In genomic region chr20:54362283-54362682, GRCh38 we compare ENCODE assay signal across 15 cellular contexts.
DNase-seq lines count a peak whose midpoint lies in the region; TF ChIP-seq lines count a peak whose summit lies in the region.
"Had no signal": no experiment of that assay in that cellular context is flagged by ENCODE, and none has a peak within 500 bp of the region (broad histone marks: within the 10 kb centered on the region; RNA-seq: fewer than 3 reads in every experiment).

No MANE protein-coding gene starts in this region.

- H3K4me3 ChIP-seq in fibroblast of the aortic adventitia (ENCODE audit: low read depth, low read length) = no peak overlapping the region
- H3K4me3 ChIP-seq: BLaER1 treated with 17β-estradiol and CSF1 and Interleukin-3, amounts not matched to agents 10 nM and 100 nM; HAP-1; K562 had no signal

- DNase-seq in ELF-1 (ENCODE audit: low read depth, low spot score) (peak; percentile 3), LHCN-M2 (ENCODE audit: low read depth) (peak; percentile 3), fibroblast of the aortic adventitia (ENCODE audit: low read depth) (peak; percentile 22), myocyte (ENCODE audit: low read depth) (peak; percentile 3), NCI-H748 (lab: John Stamatoyannopoulos, UW; ENCODE audit: unreplicated experiment) (no peak), NCI-H1436 (lab: John Stamatoyannopoulos, UW) (no peak), HuH-7.5 (ENCODE audit: low spot score) (no peak)
- DNase-seq: ACHN; Calu3; CD4-positive, CD25-positive, alpha-beta regulatory T cell; DMS 273 treated with DMSO at 0.1 percent for 48 hours; GOT3 had no signal

- TF ChIP-seq CTCF in fibroblast of the aortic adventitia (IDR thresholded peaks at IDR 0.05; ENCODE audit: insufficient read depth, low read length) = no peak

Comparison
In these comparisons a context has a peak if more than half of its experiments do, and no peak if none do; other contexts are left out.
1. DNase-seq: peak in ELF-1 (single experiment), LHCN-M2 (single experiment), fibroblast of the aortic adventitia (single experiment) and myocyte (single experiment); none in NCI-H748 (single experiment), NCI-H1436 (single experiment) and HuH-7.5 (single experiment).